Comparison of ENCODE assay signal across 17 cellular contexts in genomic region chr7:110283056-110283455, GRCh38.
DNase-seq lines count a peak whose midpoint lies in the region; TF ChIP-seq lines count a peak whose summit lies in the region.
"Had no signal": no experiment of that assay in that cellular context is flagged by ENCODE, and none has a peak within 500 bp of the region (broad histone marks: within the 10 kb centered on the region; RNA-seq: fewer than 3 reads in every experiment).

No MANE protein-coding gene starts in this region.

- H3K4me3 Mint-ChIP-seq in endodermal cell, result peak overlapping the region; percentile 13
- no peak overlapping the region for H3K4me3 Mint-ChIP-seq in progenitor cell of endocrine pancreas (ENCODE audit: low read depth)
- H3K4me3 Mint-ChIP-seq in osteocyte (ENCODE audit: unreplicated experiment), result no peak overlapping the region

- no peaks in the 10 kb centered on the region for H3K27me3 ChIP-seq in endodermal cell (ENCODE audit: control insufficient read depth, insufficient read depth, low read length, poor library complexity, severe bottlenecking)

- no peak for TF ChIP-seq CTCF in endodermal cell (conservative IDR thresholded peaks at IDR 0.05)
- TF ChIP-seq CTCF in progenitor cell of endocrine pancreas (IDR thresholded peaks at IDR 0.05; ENCODE audit: unreplicated experiment), result no peak
- TF ChIP-seq CTCF in osteocyte (IDR thresholded peaks at IDR 0.05), result no peak

- peaks cover 12% of the 10 kb centered on the region for H3K4me1 ChIP-seq in endodermal cell (ENCODE audit: control insufficient read depth, insufficient read depth, low read length)

- H3K4me3 ChIP-seq in endodermal cell (ENCODE audit: low read length), result peak overlapping the region; percentile 46

- no peaks in the 10 kb centered on the region for H3K9me3 Mint-ChIP-seq in endodermal cell
- no peaks in the 10 kb centered on the region for H3K9me3 Mint-ChIP-seq in progenitor cell of endocrine pancreas (ENCODE audit: low read depth)
- no peaks in the 10 kb centered on the region for H3K9me3 Mint-ChIP-seq in osteocyte (ENCODE audit: unreplicated experiment)

- H3K9me3 ChIP-seq in endodermal cell (ENCODE audit: control insufficient read depth, low read length), result no peaks in the 10 kb centered on the region

- no peaks in the 10 kb centered on the region for H3K36me3 ChIP-seq in endodermal cell (ENCODE audit: control insufficient read depth, insufficient read depth, low read length)

- H3K27ac ChIP-seq in endodermal cell (ENCODE audit: low read depth, low read length), result no peak overlapping the region
- H3K27ac ChIP-seq: 22Rv1, C4-2B had no signal

- peaks cover 29% of the 10 kb centered on the region for H3K4me1 Mint-ChIP-seq in endodermal cell
- peaks cover 29% of the 10 kb centered on the region for H3K4me1 Mint-ChIP-seq in progenitor cell of endocrine pancreas (ENCODE audit: low read depth)
- no peaks in the 10 kb centered on the region for H3K4me1 Mint-ChIP-seq in osteocyte (ENCODE audit: unreplicated experiment)

- 52% methylated on average over 2 of the region's 2 CpGs; no CpG with 5 or more reads in 1 of the 2 experiments for WGBS in endodermal cell (ENCODE audit: insufficient coverage in 1 of 2, insufficient read length in 1 of 2), 2 experiments

- H3K27me3 Mint-ChIP-seq in endodermal cell (ENCODE audit: insufficient read depth) (no peaks in the 10 kb centered on the region), progenitor cell of endocrine pancreas (no peaks in the 10 kb centered on the region), osteocyte (ENCODE audit: unreplicated experiment) (no peaks in the 10 kb centered on the region)

- H3K27ac Mint-ChIP-seq in endodermal cell (peak overlapping the region; percentile 48), progenitor cell of endocrine pancreas (peak overlapping the region; percentile 84), osteocyte (ENCODE audit: unreplicated experiment) (no peak overlapping the region)

- H3K36me3 Mint-ChIP-seq in endodermal cell (ENCODE audit: low read depth), result no peaks in the 10 kb centered on the region
- H3K36me3 Mint-ChIP-seq in progenitor cell of endocrine pancreas (ENCODE audit: insufficient read depth), result peaks cover 6% of the 10 kb centered on the region
- H3K36me3 Mint-ChIP-seq in osteocyte (ENCODE audit: unreplicated experiment), result no peaks in the 10 kb centered on the region

- peak; percentile 14 for DNase-seq in DMS53 (lab: John Stamatoyannopoulos, UW)
- no peak for DNase-seq in DMS53 treated with DMSO at 0.1 percent for 48 hours (lab: John Stamatoyannopoulos, UW; ENCODE audit: unreplicated experiment)
- peak; percentile 83 for DNase-seq in NCI-H146 (lab: John Stamatoyannopoulos, UW)
- DNase-seq in endodermal cell, result no peak
- no peak for DNase-seq in progenitor cell of endocrine pancreas (ENCODE audit: low spot score, unreplicated experiment)
- DNase-seq in osteocyte (ENCODE audit: extremely low spot score, unreplicated experiment), result no peak
- DNase-seq in NCI-H2107 (lab: John Stamatoyannopoulos, UW), result no peak
- DNase-seq in GM19240 (ENCODE audit: insufficient read length, low spot score), result no peak
- DNase-seq: AML-193, Kasumi-1, NCI-H1092 treated with DMSO at 0.1 percent for 48 hours, NCI-H2029, NCI-H446 treated with DMSO at 0.1 percent for 48 hours, RPMI8226, SHP77 treated with DMSO at 0.1 percent for 48 hours had no signal

- no peak overlapping the region for H3K9ac ChIP-seq in endodermal cell (ENCODE audit: extremely low read depth, low read length, poor library complexity, severe bottlenecking)

Comparison
In these comparisons a context has a peak if more than half of its experiments do, and no peak if none do; other contexts are left out.
1. DNase-seq: peak in DMS53 (single experiment) and NCI-H146 (single experiment); none in DMS53 treated with DMSO at 0.1 percent for 48 hours (single experiment), endodermal cell (single experiment), progenitor cell of endocrine pancreas (single experiment), osteocyte (single experiment), NCI-H2107 (single experiment) and GM19240 (single experiment).